Comparison of ENCODE assay signal across 39 cellular contexts in genomic region chr18:31413137-31413536, GRCh38. TPM values are rescaled to one million over a fixed set of nuclear protein-coding genes. Genes with fewer than 3 reads are reported as not detected.
"Had no signal": no experiment of that assay in that cellular context is flagged by ENCODE, and none has a peak within 500 bp of the region (broad histone marks: within the 10 kb centered on the region; RNA-seq: fewer than 3 reads in every experiment).

No MANE protein-coding gene starts in this region.

- H3K36me3 ChIP-seq: MG63 had no signal

- H3K4me3 ChIP-seq: MG63 had no signal

- H3K9me3 ChIP-seq: MG63 had no signal

- DNase-seq: Karpas-422, Kasumi-1, MG63, MM.1S, MV-4-11, NCI-H1048, NCI-H1092, NCI-H1092 treated with DMSO at 0.1 percent for 48 hours, NCI-H1105, NCI-H1105 treated with DMSO at 0.1 percent for 48 hours, NCI-H1417, NCI-H1417 treated with DMSO at 0.1 percent for 48 hours, NCI-H1436, NCI-H1436 treated with DMSO at 0.1 percent for 48 hours, NCI-H146, NCI-H1694, NCI-H1694 treated with DMSO at 0.1 percent for 48 hours, NCI-H187, NCI-H187 treated with DMSO at 0.1 percent for 48 hours, NCI-H1930, NCI-H2029, NCI-H2029 treated with DMSO at 0.1 percent for 48 hours, NCI-H2081, NCI-H2081 treated with DMSO at 0.1 percent for 48 hours, NCI-H2107, NCI-H2171, NCI-H2171 treated with DMSO at 0.1 percent for 48 hours, NCI-H2227 treated with DMSO at 0.1 percent for 48 hours, NCI-H226, NCI-H345, NCI-H446, NCI-H446 treated with DMSO at 0.1 percent for 48 hours, NCI-H510A, NCI-H510A treated with DMSO at 0.1 percent for 48 hours, NCI-H524 had no signal

- H3K27me3 ChIP-seq: MG63 had no signal

RNA-seq across cellular contexts. Expression of gene DSG3, which starts 34.4 kb away (rescaled TPM):
- total RNA-seq: LHCN-M2, M059J, NCI-H460 had no signal

RNA-seq across cellular contexts. Expression of gene DSG4, which starts 36.6 kb away (rescaled TPM):
- total RNA-seq: LHCN-M2, M059J, MCF 10A, NCI-H460 had no signal
